19 cellular contexts compared by ENCODE assay signal in genomic region chr11:15730617-15731385, GRCh38.
A peak's percentile ranks its signal among the peaks of the same experiment; 100 is the strongest.
DNase-seq lines count a peak whose midpoint lies in the region; ATAC-seq, FAIRE-seq and TF ChIP-seq lines count a peak whose summit lies in the region.
"Had no signal": no experiment of that assay in that cellular context is flagged by ENCODE, and none has a peak within 500 bp of the region (broad histone marks: within the 10 kb centered on the region; RNA-seq: fewer than 3 reads in every experiment).

No MANE protein-coding gene starts in this region.

- peaks cover 18% of the 10 kb centered on the region for H3K9me3 Mint-ChIP-seq in HFFc6

- H3K27me3 Mint-ChIP-seq in HFFc6 (ENCODE audit: insufficient read depth), result no peaks in the 10 kb centered on the region; the same call in 1 of the 2 replicates
- H3K27me3 Mint-ChIP-seq: CD8-positive, alpha-beta memory T cell had no signal

- no peaks in the 10 kb centered on the region for H3K36me3 Mint-ChIP-seq in HFFc6 (ENCODE audit: low read depth)
- H3K36me3 Mint-ChIP-seq: CD8-positive, alpha-beta memory T cell had no signal

- DNase-seq in NCI-H748 (lab: John Stamatoyannopoulos, UW; ENCODE audit: unreplicated experiment) (peak; percentile 37), NCI-H748 treated with DMSO at 0.1 percent for 48 hours (lab: John Stamatoyannopoulos, UW) (no peak), bronchial epithelial cell (ENCODE audit: low read depth) (no peak), right cardiac atrium (peak in 2 of 3 donors; percentile 28 to 57), gastrocnemius medialis (peak; percentile 10 to 36), HFFc6 (no peak), foreskin melanocyte (no peak)
- DNase-seq: CD8-positive, alpha-beta memory T cell; EL; KBM-7; MV-4-11; SK-N-SH had no signal

- H3K4me3 Mint-ChIP-seq in HFFc6, result no peak overlapping the region
- H3K4me3 Mint-ChIP-seq: CD8-positive, alpha-beta memory T cell had no signal

- peak in 1 of 2 donors; percentile 29 for ATAC-seq in right cardiac atrium
- peak; percentile 23 to 32 for ATAC-seq in gastrocnemius medialis
- no peak for ATAC-seq in GM18520 (IDR thresholded peaks at IDR 0.05; ENCODE audit: unreplicated experiment)
- ATAC-seq: Panc1 had no signal

- no peaks in the 10 kb centered on the region for H3K9me3 ChIP-seq in right cardiac atrium (ENCODE audit: control insufficient read depth, low read length)
- H3K9me3 ChIP-seq in gastrocnemius medialis, result no peaks in the 10 kb centered on the region
- H3K9me3 ChIP-seq: BLaER1 treated with 17β-estradiol and CSF1 and Interleukin-3, amounts not matched to agents 10 nM and 100 nM; SK-N-SH had no signal

- no peak overlapping the region for H3K27ac Mint-ChIP-seq in HFFc6
- H3K27ac Mint-ChIP-seq: CD8-positive, alpha-beta memory T cell had no signal

- in situ Hi-C loops in gastrocnemius medialis (cut with MboI; ENCODE audit: low sequenced_read_pairs in 4 of 4), result no loop called here

- H3K4me1 Mint-ChIP-seq in HFFc6 (ENCODE audit: low read depth), result no peaks in the 10 kb centered on the region
- H3K4me1 Mint-ChIP-seq: CD8-positive, alpha-beta memory T cell had no signal

- intact Hi-C loops in right cardiac atrium (cut with DNase I) (no loop called here), gastrocnemius medialis (cut with DNase I; ENCODE audit: low total_unique reads) (no loop called here)

- H3K36me3 ChIP-seq in bronchial epithelial cell (ENCODE audit: control insufficient read depth, insufficient read depth, low read length) (no peaks in the 10 kb centered on the region), gastrocnemius medialis (no peaks in the 10 kb centered on the region)
- H3K36me3 ChIP-seq: BLaER1 treated with 17β-estradiol and CSF1 and Interleukin-3, amounts not matched to agents 10 nM and 100 nM had no signal

- TF ChIP-seq CTCF in bronchial epithelial cell (IDR thresholded peaks at IDR 0.05; ENCODE audit: insufficient read depth, low read length, severe bottlenecking) (no peak), gastrocnemius medialis (IDR thresholded peaks at IDR 0.05 in 4 of 5, conservative IDR thresholded peaks at IDR 0.05 in 1 of 5) (no peak), HFFc6 (IDR thresholded peaks at IDR 0.05) (no peak)

- FAIRE-seq in bronchial epithelial cell (lab: Jason Lieb, UNC), result peak; percentile 23
- FAIRE-seq: A204.1, H54, HTR-8/SVneo had no signal

- H3K27me3 ChIP-seq in bronchial epithelial cell (ENCODE audit: control insufficient read depth, insufficient read depth, low read length) (no peaks in the 10 kb centered on the region), right cardiac atrium (ENCODE audit: control insufficient read depth, insufficient read depth) (no peaks in the 10 kb centered on the region), gastrocnemius medialis (no peaks in the 10 kb centered on the region)
- H3K27me3 ChIP-seq: BLaER1 treated with 17β-estradiol and CSF1 and Interleukin-3, amounts not matched to agents 10 nM and 100 nM had no signal

- no peak for TF ChIP-seq POLR2A in gastrocnemius medialis (IDR thresholded peaks at IDR 0.05)

- H3K27ac ChIP-seq in right cardiac atrium (ENCODE audit: low read length), result no peak overlapping the region
- no peak overlapping the region for H3K27ac ChIP-seq in gastrocnemius medialis
- H3K27ac ChIP-seq: BLaER1 treated with 17β-estradiol and CSF1 and Interleukin-3, amounts not matched to agents 10 nM and 100 nM; HL-60 had no signal

- WGBS in right cardiac atrium, result 73% methylated on average over 6 of the region's 6 CpGs

- H3K4me3 ChIP-seq in bronchial epithelial cell (ENCODE audit: low read depth, low read length) (no peak overlapping the region), right cardiac atrium (ENCODE audit: low read length) (no peak overlapping the region), gastrocnemius medialis (no peak overlapping the region)
- H3K4me3 ChIP-seq: BLaER1 treated with 17β-estradiol and CSF1 and Interleukin-3, amounts not matched to agents 10 nM and 100 nM had no signal

- H3K4me1 ChIP-seq in right cardiac atrium (ENCODE audit: control insufficient read depth, insufficient read depth, low read length) (no peaks in the 10 kb centered on the region), gastrocnemius medialis (peaks cover 0 to 3% of the 10 kb centered on the region in 2 donors)
- H3K4me1 ChIP-seq: BLaER1 treated with 17β-estradiol and CSF1 and Interleukin-3, amounts not matched to agents 10 nM and 100 nM had no signal

Comparison
In these comparisons a context has a peak if more than half of its experiments do, and no peak if none do; other contexts are left out.
1. DNase-seq: peak in NCI-H748 (single experiment), right cardiac atrium (2 of 3) and gastrocnemius medialis (2 of 2); none in NCI-H748 treated with DMSO at 0.1 percent for 48 hours (single experiment), bronchial epithelial cell (single experiment), HFFc6 (single experiment) and foreskin melanocyte (single experiment).